11 cellular contexts compared by ENCODE assay signal in the genomic region with DNA sequence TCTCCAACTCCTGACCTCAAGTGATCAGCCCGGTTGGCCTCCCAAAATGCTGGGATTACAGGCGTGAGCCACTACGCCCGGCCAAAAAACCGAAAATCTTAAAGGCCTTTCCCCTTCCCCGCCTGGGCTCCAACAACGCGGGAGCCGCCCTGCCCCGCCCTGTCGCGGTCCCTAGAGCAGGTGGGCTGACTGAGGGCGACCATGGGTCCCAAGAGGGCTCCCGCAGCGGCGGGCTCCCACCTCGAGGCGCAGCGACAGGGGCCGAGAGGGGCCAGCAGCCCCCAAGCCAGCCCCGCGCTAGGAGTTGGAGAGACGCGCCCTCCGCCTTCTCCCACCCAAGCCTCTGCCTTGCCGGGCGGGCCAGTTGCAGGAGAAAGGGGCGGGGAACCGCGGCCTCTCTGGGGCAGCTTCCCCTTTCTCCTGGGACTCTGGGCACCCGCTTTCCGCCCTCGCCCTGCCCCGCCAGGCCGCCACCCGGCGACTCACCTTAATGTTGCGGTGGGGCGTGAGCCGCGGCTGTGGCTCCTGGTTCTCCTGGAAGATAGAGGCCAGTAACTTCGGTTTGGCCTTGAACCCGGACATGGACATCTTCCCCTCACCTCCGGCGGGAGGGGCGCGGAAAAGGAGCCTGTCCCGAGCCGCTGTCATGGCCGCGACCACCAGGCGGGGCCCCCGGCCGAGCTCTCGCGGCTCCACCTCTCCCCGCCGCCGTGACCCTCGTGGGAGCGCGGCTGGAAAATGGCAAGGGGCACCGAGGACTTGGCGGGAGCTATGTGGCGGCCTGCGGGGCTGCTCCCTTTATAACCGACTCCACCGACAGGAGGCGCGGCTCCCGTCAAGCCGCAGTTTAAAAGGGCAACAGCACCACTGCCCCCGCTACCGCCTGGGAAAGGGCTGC. TPM values are rescaled to one million over a fixed set of nuclear protein-coding genes. Genes with fewer than 3 reads are reported as not detected.
A peak's percentile ranks its signal among the peaks of the same experiment; 100 is the strongest.
DNase-seq lines count a peak whose midpoint lies in the region; ATAC-seq, FAIRE-seq and TF ChIP-seq lines count a peak whose summit lies in the region.
"Not testable (repeated sequence)": the region's sequence is repeated elsewhere in the genome, so short reads cannot be mapped to it uniquely, and the experiment has no call there.
"Had no signal": no experiment of that assay in that cellular context is flagged by ENCODE, and none has a peak within 500 bp of the region (broad histone marks: within the 10 kb centered on the region; RNA-seq: fewer than 3 reads in every experiment).

Gene CHRFAM7A, minus strand, starts transcription at position 775 of the 898 bp plus-strand sequence. CDS start 10,189 bp downstream, outside the sequence.

- H4K91ac ChIP-seq in IMR-90 (ENCODE audit: insufficient read depth, low read depth, low read length), result not testable (repeated sequence)

- H3K27ac ChIP-seq in CD4-positive, alpha-beta T cell (ENCODE audit: low read depth, low read length); IMR-90 (ENCODE audit: insufficient read depth, low read length); heart left ventricle; HepG2 (ENCODE audit: extremely low read length, insufficient read depth, low read length): not testable (repeated sequence)

- not testable (repeated sequence) for H3K4me3 ChIP-seq in IMR-90 (ENCODE audit: insufficient read depth, low read depth, low read length); HepG2 (replicated peaks in 1 of 3; ENCODE audit: insufficient read depth in 1 of 3, low read depth in 2 of 3, low read length in 3 of 3)
- H3K4me3 ChIP-seq in astrocyte of the spinal cord (ENCODE audit: low read depth, low read length) (peak within 1 kb of the TSS; percentile 15), heart left ventricle (peak within 1 kb of the TSS in 5 of 12 donors; percentile 30 to 54 (median 32))

- not testable (repeated sequence) for H3K79me2 ChIP-seq in HepG2 (ENCODE audit: insufficient read depth, low read length)

- BruUV-seq in IMR-90 (replicated peaks; lab: Mats Ljungman, UMichigan); HepG2 (replicated peaks; lab: Mats Ljungman, UMichigan): not testable (repeated sequence)

- not testable (repeated sequence) for H2BK5ac ChIP-seq in IMR-90 (ENCODE audit: low read depth, low read length, poor library complexity, severe bottlenecking)

- H4K20me1 ChIP-seq in IMR-90 (ENCODE audit: insufficient read depth, low read length); HepG2 (ENCODE audit: insufficient read depth, low read length): not testable (repeated sequence)

- not testable (repeated sequence) for H3K14ac ChIP-seq in IMR-90 (replicated peaks; ENCODE audit: low read depth, low read length)

- dilution Hi-C loops in IMR-90 (cut with HindIII; ENCODE audit: low sequenced_read_pairs, unreplicated experiment), result not testable (repeated sequence)

- not testable (repeated sequence) for H2AK5ac ChIP-seq in IMR-90 (ENCODE audit: low read depth, low read length)

- ATAC-seq in CD4-positive, alpha-beta T cell (ENCODE audit: poor library complexity), result peak; percentile 32
- peak; percentile 90 for ATAC-seq in IMR-90 (ENCODE audit: low read depth)
- ATAC-seq in activated CD4-positive, alpha-beta T cell treated with anti-CD3 and anti-CD28 coated beads for 36 hours, result peak; percentile 73
- peak; percentile 47 to 63 (median 60) for ATAC-seq in heart left ventricle
- peak; percentile 93 for ATAC-seq in HepG2
- ATAC-seq in natural killer cell, result peak; percentile 75 to 83 (median 77)
- ATAC-seq in stimulated activated naive CD8-positive, alpha-beta T cell treated with anti-CD3 and anti-CD28 coated beads, Interleukin-15, Interleukin-2, amounts not matched to agents 100 U/mL and 50 U/mL, for 24 hours, result peak; percentile 55

- H3K79me1 ChIP-seq in IMR-90 (ENCODE audit: low read depth in 1 of 2, low read length in 2 of 2), result not testable (repeated sequence)

- H3K27me3 ChIP-seq in CD4-positive, alpha-beta T cell (ENCODE audit: control insufficient read depth, insufficient read depth, low read length); IMR-90 (ENCODE audit: control insufficient read depth, insufficient read depth, low read length); heart left ventricle; HepG2 (ENCODE audit: control insufficient read depth in 1 of 2, insufficient read depth in 2 of 2, low read length in 2 of 2): not testable (repeated sequence)

- TF ChIP-seq EP300 in HepG2 (IDR thresholded peaks at IDR 0.05; ENCODE audit: low read depth in 2 of 2, low read length in 2 of 2); HepG2 (CRISPR knock-in tag; IDR thresholded peaks at IDR 0.05; ENCODE audit: borderline replicate concordance): not testable (repeated sequence)

- H3K9me3 Mint-ChIP-seq in CD4-positive, alpha-beta T cell; activated CD4-positive, alpha-beta T cell treated with anti-CD3 and anti-CD28 coated beads for 36 hours (ENCODE audit: low read depth); natural killer cell: not testable (repeated sequence)

- not testable (repeated sequence) for H3K18ac ChIP-seq in IMR-90 (ENCODE audit: low read depth, low read length)

- H2AFZ ChIP-seq in IMR-90 (replicated peaks; ENCODE audit: low read length, poor library complexity); HepG2 (ENCODE audit: low read length): not testable (repeated sequence)

- H3K23ac ChIP-seq in IMR-90 (ENCODE audit: low read depth, low read length), result not testable (repeated sequence)

- FAIRE-seq in HepG2 (lab: Jason Lieb, UNC), result not testable (repeated sequence)

- H4K5ac ChIP-seq in IMR-90 (ENCODE audit: low read depth, low read length), result not testable (repeated sequence)

- H3K56ac ChIP-seq in IMR-90 (ENCODE audit: extremely low read depth, insufficient read depth, low read length), result not testable (repeated sequence)

- not testable (repeated sequence) for H3K4me1 Mint-ChIP-seq in CD4-positive, alpha-beta T cell (ENCODE audit: low read depth); activated CD4-positive, alpha-beta T cell treated with anti-CD3 and anti-CD28 coated beads for 36 hours; natural killer cell

- not testable (repeated sequence) for TF ChIP-seq CTCF in CD4-positive, alpha-beta T cell (IDR thresholded peaks at IDR 0.05); IMR-90 (conservative IDR thresholded peaks at IDR 0.05; ENCODE audit: low read depth, low read length); astrocyte of the spinal cord (IDR thresholded peaks at IDR 0.05; ENCODE audit: low read depth, low read length); heart left ventricle (IDR thresholded peaks at IDR 0.05); HepG2 (CRISPR knock-in tag; IDR thresholded peaks at IDR 0.05); natural killer cell (IDR thresholded peaks at IDR 0.05)

- H3K27ac Mint-ChIP-seq in CD4-positive, alpha-beta T cell; activated CD4-positive, alpha-beta T cell treated with anti-CD3 and anti-CD28 coated beads for 36 hours; natural killer cell: not testable (repeated sequence)

- H3K36me3 ChIP-seq in IMR-90 (ENCODE audit: control insufficient read depth, insufficient read depth, low read length); heart left ventricle; HepG2 (replicated peaks in 1 of 2; ENCODE audit: control insufficient read depth in 1 of 2, insufficient read depth in 2 of 2, low read length in 2 of 2): not testable (repeated sequence)

- not testable (repeated sequence) for H3K4me1 ChIP-seq in IMR-90 (ENCODE audit: control insufficient read depth, insufficient read depth, low read length); heart left ventricle; HepG2 (ENCODE audit: insufficient read depth, low read length)

- in situ Hi-C loops in IMR-90 (cut with MboI; ENCODE audit: low sequenced_read_pairs); astrocyte of the spinal cord (cut with HindIII; ENCODE audit: low sequenced_read_pairs); HepG2 (cut with HindIII; ENCODE audit: extremely low pct_ligation_motif_present, low pct_unique_long_range_greater_than_20kb): not testable (repeated sequence)

- CTCF ChIA-PET in CD4-positive, alpha-beta T cell (lab: Charles Lee); IMR-90 (lab: Yijun Ruan, JAX); activated CD4-positive, alpha-beta T cell treated with anti-CD3 and anti-CD28 coated beads for 36 hours (lab: Charles Lee); HepG2 (lab: Yijun Ruan, JAX; ENCODE audit: low intra/inter-chr PET ratio, low total read pairs): not testable (repeated sequence)

- not testable (repeated sequence) for H3K9ac ChIP-seq in IMR-90 (ENCODE audit: low read depth, low read length); HepG2 (ENCODE audit: insufficient read depth, low read depth, low read length)

- not testable (repeated sequence) for H3K9me1 ChIP-seq in IMR-90 (ENCODE audit: insufficient read depth, low read length)

- H2BK120ac ChIP-seq in IMR-90 (ENCODE audit: low read depth, low read length), result not testable (repeated sequence)

- H3K27me3 Mint-ChIP-seq in CD4-positive, alpha-beta T cell; activated CD4-positive, alpha-beta T cell treated with anti-CD3 and anti-CD28 coated beads for 36 hours; natural killer cell (ENCODE audit: low read depth in 2 of 2): not testable (repeated sequence)

- not testable (repeated sequence) for H2AK9ac ChIP-seq in IMR-90 (replicated peaks; ENCODE audit: low read depth, low read length, poor library complexity)

- DNase-seq in CD4-positive, alpha-beta T cell; IMR-90; activated CD4-positive, alpha-beta T cell treated with anti-CD3 and anti-CD28 coated beads for 36 hours; astrocyte of the spinal cord (ENCODE audit: low read depth, low spot score); heart left ventricle; HepG2 (ENCODE audit: low spot score); natural killer cell; stimulated activated naive CD8-positive, alpha-beta T cell treated with anti-CD3 and anti-CD28 coated beads, Interleukin-15, Interleukin-2, amounts not matched to agents 100 U/mL and 50 U/mL, for 24 hours: not testable (repeated sequence)

- not testable (repeated sequence) for H3K9me3 ChIP-seq in CD4-positive, alpha-beta T cell (ENCODE audit: control insufficient read depth, low read length); IMR-90 (ENCODE audit: control insufficient read depth, insufficient read depth, low read length); heart left ventricle; HepG2 (ENCODE audit: low read length)

- H3K4ac ChIP-seq in IMR-90 (ENCODE audit: low read depth, low read length), result not testable (repeated sequence)

- H3K4me3 Mint-ChIP-seq in CD4-positive, alpha-beta T cell; activated CD4-positive, alpha-beta T cell treated with anti-CD3 and anti-CD28 coated beads for 36 hours; natural killer cell: not testable (repeated sequence)

- WGBS in IMR-90 (ENCODE audit: extremely low coverage in 2 of 2, insufficient read length in 1 of 2), 2 experiments, result no CpG with 5 or more reads among the region's 74 CpGs
- WGBS in heart left ventricle, 4 donors, result 1 to 3% methylated on average over 14 to 16 of the region's 74 CpGs; no CpG with 5 or more reads in 2 of the 4 donors
- WGBS in HepG2 (ENCODE audit: low lambda C conversion rate), result no CpG with 5 or more reads among the region's 74 CpGs

- not testable (repeated sequence) for TF ChIP-seq POLR2A in IMR-90 (IDR thresholded peaks at IDR 0.05; ENCODE audit: low read depth, low read length); heart left ventricle (IDR thresholded peaks at IDR 0.05); HepG2 (IDR thresholded peaks at IDR 0.05; ENCODE audit: insufficient read depth in 1 of 2, low read depth in 2 of 2, low read length in 2 of 2)

- not testable (repeated sequence) for H2BK20ac ChIP-seq in IMR-90 (ENCODE audit: low read depth, low read length)

- POLR2A ChIA-PET in CD4-positive, alpha-beta T cell (lab: Charles Lee); IMR-90 (lab: Charles Lee; ENCODE audit: unreplicated experiment); activated CD4-positive, alpha-beta T cell treated with anti-CD3 and anti-CD28 coated beads for 36 hours (lab: Charles Lee); HepG2 (lab: Yijun Ruan, JAX): not testable (repeated sequence)

- not testable (repeated sequence) for H3K4me2 ChIP-seq in IMR-90 (ENCODE audit: low read depth, low read length); HepG2 (ENCODE audit: low read depth, low read length)

- H2BK15ac ChIP-seq in IMR-90 (ENCODE audit: low read depth, low read length), result not testable (repeated sequence)

- intact Hi-C loops in CD4-positive, alpha-beta T cell (cut with DNase I, micrococcal nuclease); IMR-90 (cut with micrococcal nuclease); activated CD4-positive, alpha-beta T cell treated with anti-CD3 and anti-CD28 coated beads for 36 hours (cut with DNase I, micrococcal nuclease); heart left ventricle (cut with DNase I); HepG2 (cut with micrococcal nuclease; ENCODE audit: unreplicated experiment); natural killer cell (cut with micrococcal nuclease): not testable (repeated sequence)

- not testable (repeated sequence) for H4K8ac ChIP-seq in IMR-90 (ENCODE audit: low read depth in 2 of 2, low read length in 2 of 2)

- not testable (repeated sequence) for TF ChIP-seq RAD21 in IMR-90 (IDR thresholded peaks at IDR 0.05; ENCODE audit: low read length); HepG2 (CRISPR knock-in tag; IDR thresholded peaks at IDR 0.05)

- not testable (repeated sequence) for H3K36me3 Mint-ChIP-seq in CD4-positive, alpha-beta T cell (ENCODE audit: low read depth); activated CD4-positive, alpha-beta T cell treated with anti-CD3 and anti-CD28 coated beads for 36 hours (ENCODE audit: low read depth); natural killer cell

RNA-seq across cellular contexts. Expression of gene CHRFAM7A, which starts in this region (rescaled TPM):
- under 1 TPM in 1 of 2 experiments, not detected in 1; 0.50 TPM for total RNA-seq in CD4-positive, alpha-beta T cell
- total RNA-seq in IMR-90 (2012; rRNA removed), result 0.18 TPM in 1 of 2 replicates, not detected in the other
- not detected in 2 replicates for polyA plus RNA-seq in IMR-90 (2012; rRNA removed)
- polyA plus RNA-seq in IMR-90 (2012; cell fraction: cytosol; rRNA removed), result not detected in 2 replicates
- polyA plus RNA-seq in IMR-90 (2012; cell fraction: nucleus; rRNA removed; ENCODE audit: low replicate concordance), result 0.07 TPM in 1 of 2 replicates, not detected in the other
- total RNA-seq in activated CD4-positive, alpha-beta T cell treated with anti-CD3 and anti-CD28 coated beads for 36 hours, result not detected
- total RNA-seq in heart left ventricle, result 1 to 10 TPM in 3 of 9 donors, under 1 TPM in 5, not detected in 1; 0.23 to 5.1 (median 0.63) TPM
- 1 to 10 TPM; 1.6 to 1.7 TPM for polyA plus RNA-seq in heart left ventricle
- total RNA-seq in HepG2 (2016; rRNA removed; fragmentation: Illumina TruSeq; extraction: Trizol), result 1.1 and 1.2 TPM in 2 replicates
- total RNA-seq in HepG2 (2016; cell fraction: cytosol; rRNA removed; fragmentation: Illumina TruSeq; extraction: Trizol; ENCODE audit: low read depth), result 0.10 and 0.18 TPM in 2 replicates
- total RNA-seq in HepG2 (2016; cell fraction: insoluble cytoplasmic fraction; rRNA removed; fragmentation: Illumina TruSeq; extraction: Trizol), result 0.71 and 1.1 TPM in 2 replicates
- total RNA-seq in HepG2 (2016; cell fraction: membrane; rRNA removed; fragmentation: Illumina TruSeq; extraction: Trizol), result 0.69 and 0.96 TPM in 2 replicates
- total RNA-seq in HepG2 (2016; cell fraction: nucleus; rRNA removed; fragmentation: Illumina TruSeq; extraction: Trizol), result 1.3 and 2.4 TPM in 2 replicates
- polyA plus RNA-seq in HepG2 (2011; rRNA removed), result 1.7 and 2.7 TPM in 2 replicates
- polyA plus RNA-seq in HepG2 (2011; cell fraction: cytosol; rRNA removed), result 1.1 and 1.9 TPM in 2 replicates
- polyA plus RNA-seq in HepG2 (2011; cell fraction: nucleus; rRNA removed), result 1.2 and 1.6 TPM in 2 replicates
- 0.87 and 1.0 TPM in 2 replicates for polyA plus RNA-seq in HepG2 (2012)
- 0.37 and 0.75 TPM in 2 replicates for polyA plus RNA-seq in HepG2 (2016; cell fraction: cytosol; fragmentation: Illumina TruSeq; extraction: Trizol; ENCODE audit: low read depth)
- 0.91 and 1.3 TPM in 2 replicates for polyA plus RNA-seq in HepG2 (2016; cell fraction: insoluble cytoplasmic fraction; fragmentation: Illumina TruSeq; extraction: Trizol; ENCODE audit: low read depth)
- 0.71 and 1.0 TPM in 2 replicates for polyA plus RNA-seq in HepG2 (2016; cell fraction: membrane; fragmentation: Illumina TruSeq; extraction: Trizol; ENCODE audit: low read depth)
- polyA plus RNA-seq in HepG2 (2016; cell fraction: nucleus; fragmentation: Illumina TruSeq; extraction: Trizol; ENCODE audit: insufficient read depth, low read depth), result 1.5 and 2.3 TPM in 2 replicates
- polyA minus RNA-seq in HepG2 (2011; rRNA and poly(A)+ RNA removed; ENCODE audit: low replicate concordance), result 2.4 and 2.9 TPM in 2 replicates
- polyA minus RNA-seq in HepG2 (2011; cell fraction: cytosol; rRNA and poly(A)+ RNA removed), result 1.3 and 1.6 TPM in 2 replicates
- 4.4 and 8.0 TPM in 2 replicates for polyA minus RNA-seq in HepG2 (2011; cell fraction: nucleus; rRNA and poly(A)+ RNA removed)
- total RNA-seq in natural killer cell, result 10 to 100 TPM; 11.7 to 32.5 (median 18.3) TPM
- total RNA-seq: vagina had no signal
- polyA plus RNA-seq: CD4-positive, alpha-beta memory T cell; IgD-negative memory B cell had no signal

Comparison
In these comparisons a context has a peak if more than half of its experiments do, and no peak if none do; other contexts are left out.
1. Peak in ATAC-seq in CD4-positive, alpha-beta T cell; RNA of the gene not detected or under 1 TPM.
2. Peak in ATAC-seq in IMR-90; RNA of the gene not detected or under 1 TPM.
3. Peak in ATAC-seq in activated CD4-positive, alpha-beta T cell treated with anti-CD3 and anti-CD28 coated beads for 36 hours; RNA of the gene not detected or under 1 TPM.
4. ATAC-seq: peak in every context shown above with its lines; median percentile 93 in HepG2; 90 in IMR-90; 77 in natural killer cell; 73 in activated CD4-positive, alpha-beta T cell treated with anti-CD3 and anti-CD28 coated beads for 36 hours; 60 in heart left ventricle; 55 in stimulated activated naive CD8-positive, alpha-beta T cell treated with anti-CD3 and anti-CD28 coated beads, Interleukin-15, Interleukin-2, amounts not matched to agents 100 U/mL and 50 U/mL, for 24 hours; 32 in CD4-positive, alpha-beta T cell.